In the genomic region with DNA sequence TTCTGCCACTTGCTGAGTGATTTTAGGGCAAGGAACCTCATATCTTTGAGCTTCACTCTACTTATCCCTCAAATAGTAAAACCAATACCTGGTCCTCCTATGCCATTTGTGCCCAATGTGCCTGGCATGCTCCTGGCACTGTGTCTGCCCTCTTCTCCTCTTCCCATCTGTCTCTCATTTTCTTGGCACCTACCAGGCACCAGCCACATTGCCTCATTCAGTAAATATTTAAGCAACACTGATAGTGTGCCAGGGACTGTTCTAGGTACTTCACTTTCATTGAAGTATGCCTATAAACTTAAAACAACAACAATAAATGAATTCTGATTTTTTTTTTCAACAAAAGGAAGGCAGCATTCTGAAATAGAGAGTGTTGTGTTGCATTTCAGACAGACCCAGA, we compare ENCODE assay signal across 17 cellular contexts. TPM values are rescaled to one million over a fixed set of nuclear protein-coding genes. Genes with fewer than 3 reads are reported as not detected.
"Had no signal": no experiment of that assay in that cellular context is flagged by ENCODE, and none has a peak within 500 bp of the region (broad histone marks: within the 10 kb centered on the region; RNA-seq: fewer than 3 reads in every experiment).

No MANE protein-coding gene starts in this region.

- H3K4me1 ChIP-seq: stomach had no signal

- H3K9ac ChIP-seq: neural progenitor cell had no signal

- H3K27ac Mint-ChIP-seq: neural progenitor cell had no signal

- H3K36me3 Mint-ChIP-seq: neural progenitor cell had no signal

- FAIRE-seq: keratinocyte had no signal

- H3K4me2 ChIP-seq: neural progenitor cell had no signal

- H3K36me3 ChIP-seq: neural progenitor cell, ovary, stomach, thoracic aorta had no signal

- H3K27ac ChIP-seq: neural progenitor cell, ovary, skin epidermis, stomach, thoracic aorta had no signal

- H3K27me3 ChIP-seq: neural progenitor cell, ovary had no signal

- H3K9me3 Mint-ChIP-seq: neural progenitor cell had no signal

- H2AFZ ChIP-seq: neural progenitor cell had no signal

- H3K4me3 Mint-ChIP-seq: neural progenitor cell had no signal

- H3K9me3 ChIP-seq: ovary, thoracic aorta had no signal

- H3K4me3 ChIP-seq: neural progenitor cell, ovary, skin epidermis, stomach, thoracic aorta had no signal

- DNase-seq: activated CD4-positive, alpha-beta T cell treated with anti-CD3 and anti-CD28 coated beads for 1 hour; activated CD4-positive, alpha-beta T cell treated with anti-CD3 and anti-CD28 coated beads, Interleukin-2, amount 50 U/mL, for 48 hours; activated gamma-delta T cell; activated T-cell treated with anti-CD3 and anti-CD28 coated beads, Interleukin-2, amount 50 U/mL, for 48 hours; central memory CD4-positive, alpha-beta T cell; dermis blood vessel endothelial cell; ovary; retina; stomach; T-helper 9 cell had no signal

RNA-seq across cellular contexts. Expression of gene BOD1L2, which starts 15.1 kb away (rescaled TPM):
- total RNA-seq: dermis blood vessel endothelial cell, epithelial cell of proximal tubule, lower leg skin, ovary, stomach, thoracic aorta, urinary bladder had no signal
- polyA plus RNA-seq: keratinocyte, ovary, stomach, urinary bladder had no signal
